Comparison of ENCODE assay signal across 1 cellular context in genomic region chr11:130909650-130910049, GRCh38.
TF ChIP-seq lines count a peak whose summit lies in the region.

No MANE protein-coding gene starts in this region.

TF ChIP-seq in HepG2, 621 proteins besides CTCF, POLR2A, EP300 and RAD21:
- no peak for TF ChIP-seq ZNF775 (CRISPR knock-in tag; IDR thresholded peaks at IDR 0.05; ENCODE audit: borderline replicate concordance)
- TF ChIP-seq ZNF431 (CRISPR knock-in tag; IDR thresholded peaks at IDR 0.05; ENCODE audit: borderline replicate concordance, low read depth), result no peak
- no peak for TF ChIP-seq JDP2 (CRISPR knock-in tag; IDR thresholded peaks at IDR 0.05; ENCODE audit: borderline replicate concordance)
- TF ChIP-seq ZNF180 (CRISPR knock-in tag; IDR thresholded peaks at IDR 0.05; ENCODE audit: borderline replicate concordance, low read depth), result no peak
- no peak for TF ChIP-seq U2AF2 (IDR thresholded peaks at IDR 0.05; ENCODE audit: low read depth, low read length)
- TF ChIP-seq, protein P1, sequence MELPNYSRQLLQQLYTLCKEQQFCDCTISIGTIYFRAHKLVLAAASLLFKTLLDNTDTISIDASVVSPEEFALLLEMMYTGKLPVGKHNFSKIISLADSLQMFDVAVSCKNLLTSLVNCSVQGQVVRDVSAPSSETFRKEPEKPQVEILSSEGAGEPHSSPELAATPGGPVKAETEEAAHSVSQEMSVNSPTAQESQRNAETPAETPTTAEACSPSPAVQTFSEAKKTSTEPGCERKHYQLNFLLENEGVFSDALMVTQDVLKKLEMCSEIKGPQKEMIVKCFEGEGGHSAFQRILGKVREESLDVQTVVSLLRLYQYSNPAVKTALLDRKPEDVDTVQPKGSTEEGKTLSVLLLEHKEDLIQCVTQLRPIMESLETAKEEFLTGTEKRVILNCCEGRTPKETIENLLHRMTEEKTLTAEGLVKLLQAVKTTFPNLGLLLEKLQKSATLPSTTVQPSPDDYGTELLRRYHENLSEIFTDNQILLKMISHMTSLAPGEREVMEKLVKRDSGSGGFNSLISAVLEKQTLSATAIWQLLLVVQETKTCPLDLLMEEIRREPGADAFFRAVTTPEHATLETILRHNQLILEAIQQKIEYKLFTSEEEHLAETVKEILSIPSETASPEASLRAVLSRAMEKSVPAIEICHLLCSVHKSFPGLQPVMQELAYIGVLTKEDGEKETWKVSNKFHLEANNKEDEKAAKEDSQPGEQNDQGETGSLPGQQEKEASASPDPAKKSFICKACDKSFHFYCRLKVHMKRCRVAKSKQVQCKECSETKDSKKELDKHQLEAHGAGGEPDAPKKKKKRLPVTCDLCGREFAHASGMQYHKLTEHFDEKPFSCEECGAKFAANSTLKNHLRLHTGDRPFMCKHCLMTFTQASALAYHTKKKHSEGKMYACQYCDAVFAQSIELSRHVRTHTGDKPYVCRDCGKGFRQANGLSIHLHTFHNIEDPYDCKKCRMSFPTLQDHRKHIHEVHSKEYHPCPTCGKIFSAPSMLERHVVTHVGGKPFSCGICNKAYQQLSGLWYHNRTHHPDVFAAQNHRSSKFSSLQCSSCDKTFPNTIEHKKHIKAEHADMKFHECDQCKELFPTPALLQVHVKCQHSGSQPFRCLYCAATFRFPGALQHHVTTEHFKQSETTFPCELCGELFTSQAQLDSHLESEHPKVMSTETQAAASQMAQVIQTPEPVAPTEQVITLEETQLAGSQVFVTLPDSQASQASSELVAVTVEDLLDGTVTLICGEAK (IDR thresholded peaks at IDR 0.05), result no peak
- TF ChIP-seq, protein P1 (CRISPR knock-in tag; IDR thresholded peaks at IDR 0.05), result no peak
- TF ChIP-seq HNF4A (CRISPR knock-in tag; IDR thresholded peaks at IDR 0.05), result no peak
- TF ChIP-seq, protein P2, sequence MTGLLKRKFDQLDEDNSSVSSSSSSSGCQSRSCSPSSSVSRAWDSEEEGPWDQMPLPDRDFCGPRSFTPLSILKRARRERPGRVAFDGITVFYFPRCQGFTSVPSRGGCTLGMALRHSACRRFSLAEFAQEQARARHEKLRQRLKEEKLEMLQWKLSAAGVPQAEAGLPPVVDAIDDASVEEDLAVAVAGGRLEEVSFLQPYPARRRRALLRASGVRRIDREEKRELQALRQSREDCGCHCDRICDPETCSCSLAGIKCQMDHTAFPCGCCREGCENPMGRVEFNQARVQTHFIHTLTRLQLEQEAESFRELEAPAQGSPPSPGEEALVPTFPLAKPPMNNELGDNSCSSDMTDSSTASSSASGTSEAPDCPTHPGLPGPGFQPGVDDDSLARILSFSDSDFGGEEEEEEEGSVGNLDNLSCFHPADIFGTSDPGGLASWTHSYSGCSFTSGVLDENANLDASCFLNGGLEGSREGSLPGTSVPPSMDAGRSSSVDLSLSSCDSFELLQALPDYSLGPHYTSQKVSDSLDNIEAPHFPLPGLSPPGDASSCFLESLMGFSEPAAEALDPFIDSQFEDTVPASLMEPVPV (CRISPR knock-in tag; IDR thresholded peaks at IDR 0.05), result no peak
- no peak for TF ChIP-seq GATAD2A (CRISPR knock-in tag; IDR thresholded peaks at IDR 0.05)
- no peak for TF ChIP-seq DMAP1 (CRISPR knock-in tag; IDR thresholded peaks at IDR 0.05)
- TF ChIP-seq SCMH1 (CRISPR knock-in tag; IDR thresholded peaks at IDR 0.05; ENCODE audit: borderline replicate concordance), result no peak
- TF ChIP-seq, protein P3, sequence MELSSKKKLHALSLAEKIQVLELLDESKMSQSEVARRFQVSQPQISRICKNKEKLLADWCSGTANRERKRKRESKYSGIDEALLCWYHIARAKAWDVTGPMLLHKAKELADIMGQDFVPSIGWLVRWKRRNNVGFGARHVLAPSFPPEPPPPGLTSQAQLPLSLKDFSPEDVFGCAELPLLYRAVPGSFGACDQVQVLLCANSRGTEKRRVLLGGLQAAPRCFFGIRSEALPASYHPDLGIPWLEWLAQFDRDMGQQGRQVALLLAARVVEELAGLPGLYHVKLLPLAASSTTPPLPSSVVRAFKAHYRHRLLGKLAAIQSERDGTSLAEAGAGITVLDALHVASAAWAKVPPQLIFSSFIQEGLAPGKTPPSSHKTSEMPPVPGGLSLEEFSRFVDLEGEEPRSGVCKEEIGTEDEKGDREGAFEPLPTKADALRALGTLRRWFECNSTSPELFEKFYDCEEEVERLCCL (CRISPR knock-in tag; IDR thresholded peaks at IDR 0.05; ENCODE audit: borderline replicate concordance), result no peak
- no peak for TF ChIP-seq ZNF616 (CRISPR knock-in tag; IDR thresholded peaks at IDR 0.05; ENCODE audit: low read depth)
- no peak for TF ChIP-seq ZNF468 (CRISPR knock-in tag; IDR thresholded peaks at IDR 0.05)
- TF ChIP-seq HOXA9 (CRISPR knock-in tag; IDR thresholded peaks at IDR 0.05; ENCODE audit: borderline replicate concordance), result no peak
